Comparison of ENCODE assay signal across 25 cellular contexts in genomic region chr3:176584413-176585176, GRCh38.
DNase-seq lines count a peak whose midpoint lies in the region; ATAC-seq and TF ChIP-seq lines count a peak whose summit lies in the region.
"Had no signal": no experiment of that assay in that cellular context is flagged by ENCODE, and none has a peak within 500 bp of the region (broad histone marks: within the 10 kb centered on the region; RNA-seq: fewer than 3 reads in every experiment).

No MANE protein-coding gene starts in this region.

- H3K27ac Mint-ChIP-seq in chondrocyte (ENCODE audit: unreplicated experiment) = peak overlapping the region; percentile 8
- H3K27ac Mint-ChIP-seq: CD8-positive, alpha-beta memory T cell; neural progenitor cell; progenitor cell of endocrine pancreas; T-helper 17 cell had no signal

- no peaks in the 10 kb centered on the region for H3K9me3 ChIP-seq in left lung
- H3K9me3 ChIP-seq: esophagus squamous epithelium, thyroid gland had no signal

- H3K27ac ChIP-seq in left lung = no peak overlapping the region
- H3K27ac ChIP-seq: esophagus squamous epithelium, neural progenitor cell, skin epidermis, thyroid gland, VCaP had no signal

- DNase-seq in AG20443 (ENCODE audit: low spot score) (peak; percentile 14), LHCN-M2 (ENCODE audit: low read depth) (peak; percentile 14), chondrocyte (ENCODE audit: low spot score) (no peak), foreskin fibroblast (peak; percentile 26 to 78), left lung (no peak)
- DNase-seq: activated CD4-positive, alpha-beta T cell treated with anti-CD3 and anti-CD28 coated beads, Interleukin-2, amount 50 U/mL, for 4 hours; activated effector memory CD4-positive, alpha-beta T cell treated with anti-CD3 and anti-CD28 coated beads, Interleukin-2, amount 50 U/mL, for 16 hours; CD8-positive, alpha-beta memory T cell; DMS53; esophagus squamous epithelium; hippocampal formation; NCI-H1694; NCI-H82; stimulated activated CD4-positive, alpha-beta T cell treated with anti-CD3 and anti-CD28 coated beads, Interleukin-2, amount 100 ng/mL, for 24 hours; stimulated activated naive CD4-positive, alpha-beta T cell; T-helper 17 cell; thyroid gland had no signal

- intact Hi-C loops in left lung (cut with DNase I) = no loop called here

- ATAC-seq in HG02885 (IDR thresholded peaks at IDR 0.05; ENCODE audit: poor library complexity, unreplicated experiment) = no peak
- ATAC-seq in HG03108 (IDR thresholded peaks at IDR 0.05; ENCODE audit: unreplicated experiment) = no peak
- ATAC-seq in HG03354 (IDR thresholded peaks at IDR 0.05; ENCODE audit: poor library complexity, severe bottlenecking, unreplicated experiment) = no peak
- no peak for ATAC-seq in left lung
- ATAC-seq: Panc1, T-helper 17 cell had no signal

- H3K4me1 ChIP-seq in left lung = no peaks in the 10 kb centered on the region
- H3K4me1 ChIP-seq: esophagus squamous epithelium, neural progenitor cell, thyroid gland had no signal

- H3K27me3 Mint-ChIP-seq in chondrocyte (ENCODE audit: low read depth) = no peaks in the 10 kb centered on the region
- H3K27me3 Mint-ChIP-seq: CD8-positive, alpha-beta memory T cell; progenitor cell of endocrine pancreas; T-helper 17 cell had no signal

- no peak overlapping the region for H3K4me3 ChIP-seq in foreskin fibroblast (ENCODE audit: low read depth in 1 of 2, low read length in 2 of 2)
- no peak overlapping the region for H3K4me3 ChIP-seq in left lung
- H3K4me3 ChIP-seq: esophagus squamous epithelium, neural progenitor cell, skin epidermis, thyroid gland had no signal

- H3K27me3 ChIP-seq in left lung = no peaks in the 10 kb centered on the region
- H3K27me3 ChIP-seq: esophagus squamous epithelium, neural progenitor cell, thyroid gland had no signal

- H3K4me3 Mint-ChIP-seq in chondrocyte (ENCODE audit: unreplicated experiment) = no peak overlapping the region
- H3K4me3 Mint-ChIP-seq: CD8-positive, alpha-beta memory T cell; neural progenitor cell; T-helper 17 cell had no signal

- H3K9me3 Mint-ChIP-seq in chondrocyte (ENCODE audit: low read depth) = no peaks in the 10 kb centered on the region

- no peaks in the 10 kb centered on the region for H3K36me3 Mint-ChIP-seq in chondrocyte (ENCODE audit: low read depth)
- H3K36me3 Mint-ChIP-seq: CD8-positive, alpha-beta memory T cell had no signal

- no peaks in the 10 kb centered on the region for H3K36me3 ChIP-seq in left lung
- H3K36me3 ChIP-seq: esophagus squamous epithelium, neural progenitor cell, thyroid gland had no signal

- no peak for TF ChIP-seq CTCF in chondrocyte (IDR thresholded peaks at IDR 0.05)
- no peak for TF ChIP-seq CTCF in foreskin fibroblast (IDR thresholded peaks at IDR 0.05; ENCODE audit: low read depth, low read length)
- no peak for TF ChIP-seq CTCF in left lung (IDR thresholded peaks at IDR 0.05)

- H3K4me1 Mint-ChIP-seq in chondrocyte (ENCODE audit: low read depth) = peaks cover 7% of the 10 kb centered on the region
- H3K4me1 Mint-ChIP-seq: CD8-positive, alpha-beta memory T cell; neural progenitor cell; T-helper 17 cell had no signal

Comparison
In these comparisons a context has a peak if more than half of its experiments do, and no peak if none do; other contexts are left out.
1. DNase-seq: peak in AG20443 (single experiment), LHCN-M2 (single experiment) and foreskin fibroblast (2 of 2); none in chondrocyte (single experiment) and left lung (0 of 2).